In the genomic region with DNA sequence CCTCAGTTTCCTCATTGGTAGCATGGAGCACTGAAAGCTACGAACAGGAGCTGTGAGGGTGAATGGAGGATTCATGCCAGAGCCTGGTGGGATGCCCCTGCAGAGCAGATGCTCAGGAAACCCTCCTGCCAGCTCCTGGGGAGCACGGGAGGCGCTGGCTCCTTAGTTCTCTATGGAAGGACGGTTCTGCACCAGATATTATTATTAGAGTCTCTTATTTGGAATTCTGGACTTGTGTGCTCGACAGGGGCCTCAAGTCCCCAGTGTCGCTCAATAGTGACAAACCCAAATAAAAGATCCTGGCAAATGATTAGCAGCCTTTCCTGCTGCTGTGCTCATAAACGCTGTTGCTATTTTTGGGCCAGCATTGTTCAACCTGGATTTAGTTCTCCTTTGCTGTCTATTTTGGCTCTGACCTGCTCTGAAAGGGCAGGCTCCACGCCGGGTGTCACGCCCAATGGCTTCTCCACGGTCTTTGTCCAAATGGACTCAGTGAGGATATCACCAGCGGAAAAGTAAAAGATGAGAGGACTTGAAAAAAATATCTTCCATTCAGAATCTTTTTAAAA, we compare ENCODE assay signal across 9 cellular contexts. TPM values are rescaled to one million over a fixed set of nuclear protein-coding genes. Genes with fewer than 3 reads are reported as not detected.
A peak's percentile ranks its signal among the peaks of the same experiment; 100 is the strongest.
DNase-seq lines count a peak whose midpoint lies in the region; ATAC-seq, FAIRE-seq and TF ChIP-seq lines count a peak whose summit lies in the region.
"Had no signal": no experiment of that assay in that cellular context is flagged by ENCODE, and none has a peak within 500 bp of the region (broad histone marks: within the 10 kb centered on the region; RNA-seq: fewer than 3 reads in every experiment).

No MANE protein-coding gene starts in this region.

- no peak for FAIRE-seq in kidney (lab: Jason Lieb, UNC)

- no peak for TF ChIP-seq EP300 in suprapubic skin (IDR thresholded peaks at IDR 0.05)

- WGBS in suprapubic skin, result 69% methylated on average over 11 of the region's 12 CpGs

- no peaks in the 10 kb centered on the region for H3K36me3 ChIP-seq in kidney (ENCODE audit: control insufficient read depth in 1 of 2, insufficient read depth in 2 of 2, low read length in 2 of 2)
- H3K36me3 ChIP-seq in suprapubic skin, result no peaks in the 10 kb centered on the region
- no peaks in the 10 kb centered on the region for H3K36me3 ChIP-seq in HAP-1 (replicated peaks)

- H3K27me3 ChIP-seq in suprapubic skin (no peaks in the 10 kb centered on the region), HAP-1 (ENCODE audit: low read depth) (no peaks in the 10 kb centered on the region)

- POLR2A ChIA-PET in activated CD4-positive, alpha-beta T cell treated with anti-CD3 and anti-CD28 coated beads for 36 hours (lab: Charles Lee), result interaction anchor here (0.6 to 8.5 kb wide), 3 partner anchors 25 to 58 kb away, joined by 3 to 165 read pairs (median 12); a partner anchor contains a TSS
- POLR2A ChIA-PET in activated naive CD8-positive, alpha-beta T cell treated with anti-CD3 and anti-CD28 coated beads, Interleukin-2, amount 10 ng/mL, durations not matched to agents 7 days and 5 days (lab: Charles Lee), result interaction anchor here (0.9 to 8.8 kb wide), 5 partner anchors 25 to 166 kb away, joined by 3 to 533 read pairs (median 4); a partner anchor contains a TSS

- no peak for TF ChIP-seq POLR2A in suprapubic skin (IDR thresholded peaks at IDR 0.05)

- H3K27ac ChIP-seq in kidney (ENCODE audit: low read depth in 2 of 2, low read length in 2 of 2) (peak overlapping the region; percentile 44 to 81), suprapubic skin (peak overlapping the region; percentile 94)

- no peaks in the 10 kb centered on the region for H3K9me3 ChIP-seq in kidney (ENCODE audit: control insufficient read depth in 1 of 2, low read length in 2 of 2)
- no peaks in the 10 kb centered on the region for H3K9me3 ChIP-seq in suprapubic skin
- no peaks in the 10 kb centered on the region for H3K9me3 ChIP-seq in HAP-1

- H3K4me3 ChIP-seq in kidney (ENCODE audit: low read length in 2 of 2) (no peak overlapping the region), suprapubic skin (no peak overlapping the region), HAP-1 (no peak overlapping the region)

- ATAC-seq in activated CD4-positive, alpha-beta T cell treated with anti-CD3 and anti-CD28 coated beads for 36 hours, result no peak
- ATAC-seq in activated naive CD8-positive, alpha-beta T cell treated with anti-CD3 and anti-CD28 coated beads, Interleukin-2, amount 10 ng/mL, durations not matched to agents 7 days and 5 days (ENCODE audit: low read depth), result no peak

- in situ Hi-C loops in HAP-1 (cut with MboI; ENCODE audit: low sequenced_read_pairs), result no loop called here

- TF ChIP-seq CTCF in kidney (IDR thresholded peaks at IDR 0.05; ENCODE audit: borderline replicate concordance, extremely low read depth, insufficient read depth) (no peak), suprapubic skin (IDR thresholded peaks at IDR 0.05) (no peak)

- peak overlapping the region in 1 of 2 donors; percentile 34 for H3K9ac ChIP-seq in kidney (ENCODE audit: low read length in 2 of 2)

- intact Hi-C loops in activated CD4-positive, alpha-beta T cell treated with anti-CD3 and anti-CD28 coated beads for 36 hours (cut with DNase I, micrococcal nuclease), result no loop called here
- intact Hi-C loops in kidney (cut with DNase I), result no loop called here

- H3K4me1 Mint-ChIP-seq in activated CD4-positive, alpha-beta T cell treated with anti-CD3 and anti-CD28 coated beads for 36 hours, result peaks cover 74% of the 10 kb centered on the region
- H3K4me1 Mint-ChIP-seq in activated naive CD8-positive, alpha-beta T cell treated with anti-CD3 and anti-CD28 coated beads, Interleukin-2, amount 10 ng/mL, durations not matched to agents 7 days and 5 days, result peaks cover 68% of the 10 kb centered on the region

- no peaks in the 10 kb centered on the region for H3K36me3 Mint-ChIP-seq in activated CD4-positive, alpha-beta T cell treated with anti-CD3 and anti-CD28 coated beads for 36 hours (ENCODE audit: low read depth)
- H3K36me3 Mint-ChIP-seq in activated naive CD8-positive, alpha-beta T cell treated with anti-CD3 and anti-CD28 coated beads, Interleukin-2, amount 10 ng/mL, durations not matched to agents 7 days and 5 days, result no peaks in the 10 kb centered on the region

- no peak for DNase-seq in activated CD4-positive, alpha-beta T cell treated with anti-CD3 and anti-CD28 coated beads for 36 hours
- DNase-seq in activated CD4-positive, alpha-beta T cell treated with anti-CD3 and anti-CD28 coated beads, Interleukin-2, amount 50 U/mL, for 48 hours, result no peak
- DNase-seq in activated naive CD8-positive, alpha-beta T cell treated with anti-CD3 and anti-CD28 coated beads, Interleukin-2, amount 10 ng/mL, durations not matched to agents 7 days and 5 days, result no peak
- DNase-seq in kidney (peak; percentile 61), suprapubic skin (ENCODE audit: low spot score in 2 of 2) (no peak), inferior parietal cortex (ENCODE audit: extremely low spot score) (no peak), DMS114 treated with DMSO at 0.1 percent for 48 hours (lab: John Stamatoyannopoulos, UW; ENCODE audit: unreplicated experiment) (no peak), HAP-1 (ENCODE audit: low spot score in 2 of 2) (no peak)
- DNase-seq: HCEC 1CT had no signal

- CTCF ChIA-PET in activated CD4-positive, alpha-beta T cell treated with anti-CD3 and anti-CD28 coated beads for 36 hours (lab: Charles Lee), result interaction anchor here (1.1 kb wide), 2 partner anchors 25 to 58 kb away, joined by 3 to 5 read pairs; no protein-coding TSS in a partner anchor

- H3K27me3 Mint-ChIP-seq in activated CD4-positive, alpha-beta T cell treated with anti-CD3 and anti-CD28 coated beads for 36 hours, result no peaks in the 10 kb centered on the region
- no peaks in the 10 kb centered on the region for H3K27me3 Mint-ChIP-seq in activated naive CD8-positive, alpha-beta T cell treated with anti-CD3 and anti-CD28 coated beads, Interleukin-2, amount 10 ng/mL, durations not matched to agents 7 days and 5 days

- no peak overlapping the region for H3K27ac Mint-ChIP-seq in activated CD4-positive, alpha-beta T cell treated with anti-CD3 and anti-CD28 coated beads for 36 hours
- peak overlapping the region; percentile 98 for H3K27ac Mint-ChIP-seq in activated naive CD8-positive, alpha-beta T cell treated with anti-CD3 and anti-CD28 coated beads, Interleukin-2, amount 10 ng/mL, durations not matched to agents 7 days and 5 days

- no peaks in the 10 kb centered on the region for H3K9me3 Mint-ChIP-seq in activated CD4-positive, alpha-beta T cell treated with anti-CD3 and anti-CD28 coated beads for 36 hours (ENCODE audit: low read depth)
- no peaks in the 10 kb centered on the region for H3K9me3 Mint-ChIP-seq in activated naive CD8-positive, alpha-beta T cell treated with anti-CD3 and anti-CD28 coated beads, Interleukin-2, amount 10 ng/mL, durations not matched to agents 7 days and 5 days

- peaks cover 48 to 61% of the 10 kb centered on the region in 2 donors for H3K4me1 ChIP-seq in kidney (ENCODE audit: control insufficient read depth in 1 of 2, insufficient read depth in 1 of 2, low read depth in 1 of 2, low read length in 2 of 2)
- peaks cover 81% of the 10 kb centered on the region for H3K4me1 ChIP-seq in suprapubic skin
- no peaks in the 10 kb centered on the region for H3K4me1 ChIP-seq in HAP-1

- peak overlapping the region; percentile 42 for H3K4me3 Mint-ChIP-seq in activated CD4-positive, alpha-beta T cell treated with anti-CD3 and anti-CD28 coated beads for 36 hours
- H3K4me3 Mint-ChIP-seq in activated naive CD8-positive, alpha-beta T cell treated with anti-CD3 and anti-CD28 coated beads, Interleukin-2, amount 10 ng/mL, durations not matched to agents 7 days and 5 days, result peak overlapping the region; percentile 77

RNA-seq across cellular contexts. Expression of a gene that starts 23.0 kb away (rescaled TPM):
- total RNA-seq in activated CD4-positive, alpha-beta T cell treated with anti-CD3 and anti-CD28 coated beads for 36 hours, result 100 to 1,000 TPM; 107 to 114 TPM
- 100 to 1,000 TPM; 350 to 352 TPM for total RNA-seq in activated naive CD8-positive, alpha-beta T cell treated with anti-CD3 and anti-CD28 coated beads, Interleukin-2, amount 10 ng/mL, durations not matched to agents 7 days and 5 days
- total RNA-seq in kidney (230 TPM), suprapubic skin (100 to 1,000 TPM; 242 to 484 (median 276) TPM)
- 27.8 TPM for polyA plus RNA-seq in kidney (ENCODE audit: insufficient read depth, low read depth, low replicate concordance)
